ENCODE assay signal across 10 cellular contexts in genomic region chr4:2059726-2060577, GRCh38. TPM values are rescaled to one million over a fixed set of nuclear protein-coding genes. Genes with fewer than 3 reads are reported as not detected.
DNase-seq lines count a peak whose midpoint lies in the region; ATAC-seq lines count a peak whose summit lies in the region.
"Had no signal": no experiment of that assay in that cellular context is flagged by ENCODE, and none has a peak within 500 bp of the region (broad histone marks: within the 10 kb centered on the region; RNA-seq: fewer than 3 reads in every experiment).

No MANE protein-coding gene starts in this region.

- 2% methylated on average over 99 of the region's 101 CpGs for WGBS in urinary bladder

- ATAC-seq in Right ventricle myocardium superior (ENCODE audit: poor library complexity) (no peak), GM19455 (IDR thresholded peaks at IDR 0.05; ENCODE audit: unreplicated experiment) (no peak)

- H3K27ac ChIP-seq in SJCRH30 (no peak overlapping the region), urinary bladder (ENCODE audit: low read depth) (no peak overlapping the region)

- H3K4me3 ChIP-seq in SJCRH30 (peak overlapping the region; percentile 52), iPS-11a (ENCODE audit: low read depth, low read length) (peak overlapping the region; percentile 20), urinary bladder (ENCODE audit: low read depth, low read length) (peak overlapping the region; percentile 75)

- H3K9me3 ChIP-seq in SJCRH30 (replicated peaks): no peaks in the 10 kb centered on the region

- H3K36me3 ChIP-seq in SJCRH30 (no peaks in the 10 kb centered on the region), urinary bladder (ENCODE audit: insufficient read depth) (no peaks in the 10 kb centered on the region)

- H3K4me1 ChIP-seq in SJCRH30 (no peaks in the 10 kb centered on the region), urinary bladder (ENCODE audit: insufficient read depth) (no peaks in the 10 kb centered on the region)

- DNase-seq in Right ventricle myocardium superior: peak; percentile 24
- DNase-seq in cardiac septum (ENCODE audit: low spot score): no peak
- peak; percentile 50 to 58 for DNase-seq in SJCRH30
- DNase-seq in SW 1271 (lab: John Stamatoyannopoulos, UW): no peak
- no peak for DNase-seq in cerebellar cortex (ENCODE audit: low spot score)
- DNase-seq: activated effector memory CD4-positive, alpha-beta T cell treated with anti-CD3 and anti-CD28 coated beads, Interleukin-2, amount 50 U/mL, for 16 hours had no signal

- intact Hi-C loops in Right ventricle myocardium superior (cut with DNase I): no loop called here
- intact Hi-C loops in cardiac septum (cut with DNase I): no loop called here

- H3K27me3 ChIP-seq in SJCRH30: peaks cover 5% of the 10 kb centered on the region; the same call in 1 of the 2 replicates

RNA-seq across cellular contexts. Expression of gene NAT8L, which starts 0.8 kb away (rescaled TPM):
- total RNA-seq in Right ventricle myocardium superior (1.00 TPM), cardiac septum (1.1 TPM), urinary bladder (0.16 TPM)
- 1.5 and 1.7 TPM in 2 replicates for total RNA-seq in SJCRH30 (2014; rRNA removed; shearing (Covaris generic))
- polyA plus RNA-seq in urinary bladder: 0.82 TPM
- total RNA-seq: OCI-LY7 had no signal

RNA-seq across cellular contexts. Expression of gene NELFA, which starts 51.2 kb away (rescaled TPM):
- total RNA-seq in Right ventricle myocardium superior (10.4 TPM), cardiac septum (14.7 TPM), urinary bladder (17.4 TPM)
- 21.1 and 24.0 TPM in 2 replicates for total RNA-seq in SJCRH30 (2014; rRNA removed; shearing (Covaris generic))
- polyA plus RNA-seq in urinary bladder: 26.9 TPM

Comparison
In these comparisons a context has a peak if more than half of its experiments do, and no peak if none do; other contexts are left out.
1. DNase-seq: peak in Right ventricle myocardium superior (single experiment) and SJCRH30 (2 of 2); none in cardiac septum (single experiment), SW 1271 (0 of 2) and cerebellar cortex (single experiment).
2. H3K4me3 ChIP-seq: peak in every context shown above with its lines; median percentile 75 in urinary bladder; 52 in SJCRH30; 20 in iPS-11a.